8 cellular contexts compared by ENCODE assay signal in genomic region chr15:66292261-66293084, GRCh38. TPM values are rescaled to one million over a fixed set of nuclear protein-coding genes. Genes with fewer than 3 reads are reported as not detected.
DNase-seq lines count a peak whose midpoint lies in the region; ATAC-seq and TF ChIP-seq lines count a peak whose summit lies in the region.

No MANE protein-coding gene starts in this region.

- intact Hi-C loops in activated B cell treated with CpG ODN at 0.5 μM for 24 hours (cut with micrococcal nuclease) = loop anchor here (2.0 to 10.0 kb wide), 5 partner anchors 212 to 988 kb away; partner anchors contain the start of genes RAB11A, RNU5B-1, RPL4 and ZWILCH
- intact Hi-C loops in right cardiac atrium (cut with DNase I) = loop anchor here in 2 of 4 donors (5.0 to 10.0 kb wide), 3 partner anchors 310 to 678 kb away; partner anchors contain the start of gene INTS14 (in 1 of the 2)

- peak overlapping the region; percentile 89 for H3K27ac Mint-ChIP-seq in activated B cell treated with CpG ODN at 0.5 μM for 24 hours

- ATAC-seq in activated B cell treated with CpG ODN at 0.5 μM for 24 hours (ENCODE audit: low read depth) (no peak), right cardiac atrium (no peak), GM18861 (IDR thresholded peaks at IDR 0.05; ENCODE audit: unreplicated experiment) (no peak)
- no peak for ATAC-seq in stimulated activated naive CD8-positive, alpha-beta T cell treated with anti-CD3 and anti-CD28 coated beads, Interleukin-15, Interleukin-2, amounts not matched to agents 100 U/mL and 50 U/mL, for 24 hours

- H3K9me3 ChIP-seq in right cardiac atrium (ENCODE audit: control insufficient read depth, low read length) = no peaks in the 10 kb centered on the region

- DNase-seq in NCI-H1092 treated with DMSO at 0.1 percent for 48 hours (lab: John Stamatoyannopoulos, UW) = peak; percentile 24
- no peak for DNase-seq in NCI-H1092 (lab: John Stamatoyannopoulos, UW)
- DNase-seq in activated B cell treated with CpG ODN at 0.5 μM for 24 hours = no peak
- DNase-seq in right cardiac atrium = no peak
- peak; percentile 12 for DNase-seq in stimulated activated naive CD8-positive, alpha-beta T cell treated with anti-CD3 and anti-CD28 coated beads, Interleukin-15, Interleukin-2, amounts not matched to agents 100 U/mL and 50 U/mL, for 24 hours
- DNase-seq in epidermal melanocyte (ENCODE audit: insufficient read length, low spot score) = no peak
- DNase-seq in NCI-H2029 treated with DMSO at 0.1 percent for 48 hours (lab: John Stamatoyannopoulos, UW) = no peak

- POLR2A ChIA-PET in activated B cell treated with CpG ODN at 0.5 μM for 24 hours (lab: Charles Lee) = interaction anchor here (0.7 to 2.1 kb wide), 3 partner anchors 213 to 988 kb away, joined by 4 to 9 read pairs (median 4); partner anchors contain the start of genes RNU5B-1, RPL4 and ZWILCH

- peaks cover 30% of the 10 kb centered on the region for H3K4me1 Mint-ChIP-seq in activated B cell treated with CpG ODN at 0.5 μM for 24 hours

- H3K9me3 Mint-ChIP-seq in activated B cell treated with CpG ODN at 0.5 μM for 24 hours = no peaks in the 10 kb centered on the region

- no peaks in the 10 kb centered on the region for H3K27me3 Mint-ChIP-seq in activated B cell treated with CpG ODN at 0.5 μM for 24 hours

- H3K27ac ChIP-seq in right cardiac atrium (ENCODE audit: low read length) = no peak overlapping the region

- CTCF ChIA-PET in activated B cell treated with CpG ODN at 0.5 μM for 24 hours (lab: Charles Lee) = interaction anchor here (4.8 kb wide), 1 partner anchor 206 kb away, joined by 17 read pairs; no protein-coding TSS in a partner anchor

- no peaks in the 10 kb centered on the region for H3K27me3 ChIP-seq in right cardiac atrium (ENCODE audit: control insufficient read depth, insufficient read depth)

- whole genome bisulfite sequencing in right cardiac atrium = 52% methylated on average over 12 of the region's 12 CpGs

- H3K36me3 Mint-ChIP-seq in activated B cell treated with CpG ODN at 0.5 μM for 24 hours (ENCODE audit: low read depth) = peaks cover 4% of the 10 kb centered on the region

- H3K4me3 ChIP-seq in right cardiac atrium (ENCODE audit: low read length) = peak overlapping the region; percentile 98

- no peak for TF ChIP-seq CTCF in activated B cell treated with CpG ODN at 0.5 μM for 24 hours (IDR thresholded peaks at IDR 0.05)

- peak overlapping the region; percentile 82 for H3K4me3 Mint-ChIP-seq in activated B cell treated with CpG ODN at 0.5 μM for 24 hours

- H3K4me1 ChIP-seq in right cardiac atrium (ENCODE audit: control insufficient read depth, insufficient read depth, low read length) = no peaks in the 10 kb centered on the region

RNA-seq across cellular contexts. Expression of gene DIS3L, which starts 0.9 kb away (rescaled TPM):
- total RNA-seq in activated B cell treated with CpG ODN at 0.5 μM for 24 hours (23.8 and 27.2 TPM in 2 replicates), right cardiac atrium (10 to 100 TPM; 37.7 to 45.2 (median 42.6) TPM)
- polyA plus RNA-seq in right cardiac atrium = 21.2 TPM

RNA-seq across cellular contexts. Expression of gene MEGF11, which starts 38.9 kb away (rescaled TPM):
- not detected in 2 replicates for total RNA-seq in activated B cell treated with CpG ODN at 0.5 μM for 24 hours
- total RNA-seq in right cardiac atrium = under 1 TPM in 2 of 4 donors, not detected in 2; 0.08 to 0.11 TPM
- polyA plus RNA-seq in right cardiac atrium = 0.11 TPM

Comparison
In these comparisons a context has a peak if more than half of its experiments do, and no peak if none do; other contexts are left out.
1. DNase-seq: peak in NCI-H1092 treated with DMSO at 0.1 percent for 48 hours (single experiment) and stimulated activated naive CD8-positive, alpha-beta T cell treated with anti-CD3 and anti-CD28 coated beads, Interleukin-15, Interleukin-2, amounts not matched to agents 100 U/mL and 50 U/mL, for 24 hours (single experiment); none in NCI-H1092 (single experiment), activated B cell treated with CpG ODN at 0.5 μM for 24 hours (single experiment), right cardiac atrium (0 of 3), epidermal melanocyte (single experiment) and NCI-H2029 treated with DMSO at 0.1 percent for 48 hours (single experiment).